In the genomic region with DNA sequence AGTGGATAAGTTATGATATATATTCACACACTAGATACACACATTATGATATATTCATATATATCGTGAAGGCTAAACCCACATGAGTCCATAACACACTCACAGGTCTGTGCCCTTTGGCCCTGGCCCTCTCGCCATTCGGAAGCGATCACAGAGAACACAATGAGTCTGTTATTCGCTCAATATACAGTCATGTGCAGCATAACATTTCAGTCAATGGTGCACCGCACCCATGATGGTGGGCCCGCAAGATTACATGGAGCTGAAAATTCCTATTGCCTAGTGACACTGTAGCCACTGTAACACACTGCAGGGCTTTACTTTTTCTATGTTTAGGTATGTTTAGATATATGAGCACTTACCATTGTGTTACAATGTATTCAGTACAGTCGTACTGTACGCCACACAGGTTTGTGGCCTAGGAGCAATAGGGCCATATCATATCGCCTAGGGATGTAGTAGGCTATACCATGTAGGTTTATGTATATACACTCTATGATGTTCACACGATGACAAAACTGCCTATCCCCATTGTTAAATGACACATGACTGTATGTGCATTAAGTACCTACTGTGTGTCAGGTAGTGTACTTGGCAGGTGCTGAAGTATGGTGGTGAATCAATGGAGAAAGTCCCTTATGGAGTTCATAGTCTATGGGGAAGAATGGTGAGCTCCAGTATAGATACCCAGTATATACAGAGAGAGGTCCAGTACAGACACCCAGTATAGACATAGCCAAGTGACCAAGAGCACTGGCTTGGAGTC, we compare ENCODE assay signal across 27 cellular contexts.
DNase-seq lines count a peak whose midpoint lies in the region; ATAC-seq, FAIRE-seq and TF ChIP-seq lines count a peak whose summit lies in the region.
"Had no signal": no experiment of that assay in that cellular context is flagged by ENCODE, and none has a peak within 500 bp of the region (broad histone marks: within the 10 kb centered on the region; RNA-seq: fewer than 3 reads in every experiment).

No MANE protein-coding gene starts in this region.

- peak; percentile 58 for TF ChIP-seq POLR2A in GM12878 (IDR thresholded peaks at IDR 0.05; ENCODE audit: low read depth, low read length)

- peaks cover 88% of the 10 kb centered on the region for H3K4me1 Mint-ChIP-seq in activated naive CD8-positive, alpha-beta T cell (ENCODE audit: low read depth)
- peaks cover 74% of the 10 kb centered on the region for H3K4me1 Mint-ChIP-seq in activated naive CD8-positive, alpha-beta T cell treated with anti-CD3 and anti-CD28 coated beads for 36 hours
- peaks cover 92% of the 10 kb centered on the region for H3K4me1 Mint-ChIP-seq in stimulated activated effector memory CD8-positive, alpha-beta T cell treated with anti-CD3 and anti-CD28 coated beads, Interleukin-12 subunit alpha, Interleukin-12 subunit beta, amount 100 ng/mL, for 72 hours
- H3K4me1 Mint-ChIP-seq: H9 had no signal

- H3K9ac ChIP-seq in SK-N-SH: no peak overlapping the region
- H3K9ac ChIP-seq in GM12878 (ENCODE audit: control insufficient read depth, insufficient read depth, low read length): no peak overlapping the region

- H3K79me2 ChIP-seq in SK-N-SH (ENCODE audit: insufficient read depth): peaks cover 100% of the 10 kb centered on the region
- peaks cover 90% of the 10 kb centered on the region for H3K79me2 ChIP-seq in GM12878 (ENCODE audit: control insufficient read depth, insufficient read depth, low read length)

- intact Hi-C loops in GM12878 (cut with micrococcal nuclease; ENCODE audit: unreplicated experiment): no loop called here

- no peak overlapping the region for H3K4me2 ChIP-seq in SK-N-SH
- H3K4me2 ChIP-seq in GM12878 (ENCODE audit: control insufficient read depth, insufficient read depth): no peak overlapping the region

- peak; percentile 11; the same call in 2 of the 3 replicates for ATAC-seq in SK-N-SH treated with all-trans-retinoic acid at 6 μM for 48 hours
- ATAC-seq in GM12878: peak; percentile 20
- peak; percentile 33 for ATAC-seq in stimulated activated effector memory CD8-positive, alpha-beta T cell treated with anti-CD3 and anti-CD28 coated beads, Interleukin-12 subunit alpha, Interleukin-12 subunit beta, amount 100 ng/mL, for 72 hours
- ATAC-seq in GM19463 (IDR thresholded peaks at IDR 0.05; ENCODE audit: unreplicated experiment): no peak
- ATAC-seq: left cardiac atrium, upper lobe of right lung had no signal

- FAIRE-seq in GM12878 (lab: Jason Lieb, UNC): no peak
- FAIRE-seq: colon, HTR-8/SVneo, small intestine had no signal

- TF ChIP-seq EP300 in SK-N-SH (IDR thresholded peaks at IDR 0.05; ENCODE audit: borderline replicate concordance in 1 of 2, low read depth in 1 of 2, low read length in 1 of 2) (no peak), GM12878 (IDR thresholded peaks at IDR 0.05; ENCODE audit: borderline replicate concordance in 1 of 2, control insufficient read depth in 1 of 2, low read depth in 2 of 2, low read length in 2 of 2) (no peak)

- H3K27ac ChIP-seq in SK-N-SH (ENCODE audit: low read depth in 2 of 2, low read length in 1 of 2) (no peak overlapping the region), GM12878 (ENCODE audit: control insufficient read depth, insufficient read depth) (no peak overlapping the region)
- H3K27ac ChIP-seq: 22Rv1, adrenal gland, SJSA1, upper lobe of right lung had no signal

- BruUV-seq in GM12878 (replicated peaks; lab: Mats Ljungman, UMichigan): no TSS peak

- H3K4me3 Mint-ChIP-seq in activated naive CD8-positive, alpha-beta T cell: no peak overlapping the region
- H3K4me3 Mint-ChIP-seq in activated naive CD8-positive, alpha-beta T cell treated with anti-CD3 and anti-CD28 coated beads for 36 hours: no peak overlapping the region
- H3K4me3 Mint-ChIP-seq in stimulated activated effector memory CD8-positive, alpha-beta T cell treated with anti-CD3 and anti-CD28 coated beads, Interleukin-12 subunit alpha, Interleukin-12 subunit beta, amount 100 ng/mL, for 72 hours: peak overlapping the region; percentile 15
- H3K4me3 Mint-ChIP-seq: H9; T-helper 1 cell treated with Interleukin-12 subunit alpha and Interleukin-12 subunit beta and Interleukin-4 antibody, amounts not matched to agents 30 μg/mL and 1 μg/mL, for 36 hours had no signal

- H3K27me3 ChIP-seq in SK-N-SH (ENCODE audit: insufficient read depth) (no peaks in the 10 kb centered on the region), GM12878 (replicated peaks in 1 of 2; ENCODE audit: control insufficient read depth in 2 of 2, insufficient read depth in 2 of 2, low read length in 1 of 2) (no peaks in the 10 kb centered on the region)
- H3K27me3 ChIP-seq: adrenal gland, breast epithelium, SJSA1, upper lobe of right lung had no signal

- no peaks in the 10 kb centered on the region for H3K9me3 Mint-ChIP-seq in activated naive CD8-positive, alpha-beta T cell (ENCODE audit: low read depth)
- H3K9me3 Mint-ChIP-seq in activated naive CD8-positive, alpha-beta T cell treated with anti-CD3 and anti-CD28 coated beads for 36 hours: no peaks in the 10 kb centered on the region
- H3K9me3 Mint-ChIP-seq in stimulated activated effector memory CD8-positive, alpha-beta T cell treated with anti-CD3 and anti-CD28 coated beads, Interleukin-12 subunit alpha, Interleukin-12 subunit beta, amount 100 ng/mL, for 72 hours: no peaks in the 10 kb centered on the region
- H3K9me3 Mint-ChIP-seq: H9; T-helper 1 cell treated with Interleukin-12 subunit alpha and Interleukin-12 subunit beta and Interleukin-4 antibody, amounts not matched to agents 30 μg/mL and 1 μg/mL, for 36 hours had no signal

- peaks cover 5% of the 10 kb centered on the region for H3F3A ChIP-seq in SK-N-SH (replicated peaks; ENCODE audit: insufficient read depth)

- H3K27me3 Mint-ChIP-seq in activated naive CD8-positive, alpha-beta T cell: no peaks in the 10 kb centered on the region
- H3K27me3 Mint-ChIP-seq in activated naive CD8-positive, alpha-beta T cell treated with anti-CD3 and anti-CD28 coated beads for 36 hours: no peaks in the 10 kb centered on the region

- no peak for TF ChIP-seq RAD21 in SK-N-SH (IDR thresholded peaks at IDR 0.05; ENCODE audit: low read length)
- TF ChIP-seq RAD21 in GM12878 (IDR thresholded peaks at IDR 0.05; ENCODE audit: insufficient read depth, low read depth, low read length): no peak

- H2AFZ ChIP-seq in SK-N-SH (ENCODE audit: low read depth): no peak overlapping the region
- no peak overlapping the region for H2AFZ ChIP-seq in GM12878 (ENCODE audit: control insufficient read depth, low read depth, low read length)

- CTCF ChIA-PET in SK-N-SH (lab: Yijun Ruan, JAX) (interaction anchor here (0.8 to 3.5 kb wide), 4 partner anchors 14 to 58 kb away, joined by 3 to 23 read pairs (median 4); no protein-coding TSS in a partner anchor), GM12878 (lab: Yijun Ruan, JAX) (interaction anchor here (1.2 kb wide), 2 partner anchors 26 to 107 kb away, joined by 3 read pairs; no protein-coding TSS in a partner anchor)

- RAD21 ChIA-PET in GM12878 (lab: Charles Lee; ENCODE audit: unreplicated experiment): interaction anchor here (1.1 to 1.9 kb wide), 2 partner anchors 36 to 108 kb away, joined by 4 to 5 read pairs; no protein-coding TSS in a partner anchor

- H3K9me3 ChIP-seq in SK-N-SH: no peaks in the 10 kb centered on the region
- no peaks in the 10 kb centered on the region for H3K9me3 ChIP-seq in GM12878 (replicated peaks; ENCODE audit: control insufficient read depth, insufficient read depth, low read length)
- H3K9me3 ChIP-seq: adrenal gland, breast epithelium, SJSA1, upper lobe of right lung had no signal

- H4K20me1 ChIP-seq in SK-N-SH (ENCODE audit: insufficient read depth) (peaks cover 28% of the 10 kb centered on the region; the same call in 1 of the 2 replicates), GM12878 (ENCODE audit: control insufficient read depth, insufficient read depth) (peaks cover 4% of the 10 kb centered on the region; the same call in 1 of the 2 replicates)

- H3K27ac Mint-ChIP-seq in activated naive CD8-positive, alpha-beta T cell: peak overlapping the region; percentile 42
- no peak overlapping the region for H3K27ac Mint-ChIP-seq in activated naive CD8-positive, alpha-beta T cell treated with anti-CD3 and anti-CD28 coated beads for 36 hours
- H3K27ac Mint-ChIP-seq in stimulated activated effector memory CD8-positive, alpha-beta T cell treated with anti-CD3 and anti-CD28 coated beads, Interleukin-12 subunit alpha, Interleukin-12 subunit beta, amount 100 ng/mL, for 72 hours: no peak overlapping the region
- H3K27ac Mint-ChIP-seq: H9; T-helper 1 cell treated with Interleukin-12 subunit alpha and Interleukin-12 subunit beta and Interleukin-4 antibody, amounts not matched to agents 30 μg/mL and 1 μg/mL, for 36 hours had no signal

- no peak for DNase-seq in SK-N-SH
- DNase-seq in activated naive CD8-positive, alpha-beta T cell treated with anti-CD3 and anti-CD28 coated beads for 36 hours: no peak
- no peak for DNase-seq in GM12878 (ENCODE audit: low read depth, low spot score)
- DNase-seq in stimulated activated effector memory CD8-positive, alpha-beta T cell treated with anti-CD3 and anti-CD28 coated beads, Interleukin-12 subunit alpha, Interleukin-12 subunit beta, amount 100 ng/mL, for 72 hours (ENCODE audit: low spot score in 2 of 2): peak in 1 of 2 donors; percentile 51
- no peak for DNase-seq in medulla oblongata (ENCODE audit: extremely low spot score)
- DNase-seq: activated CD4-positive, alpha-beta T cell treated with anti-CD3 and anti-CD28 coated beads, Interleukin-2, amount 50 U/mL, for 4 hours; adrenal gland; effector memory CD4-positive, alpha-beta T cell; foreskin melanocyte; GDM1; H9; left cardiac atrium; mesenchymal stem cell; NCI-H1694 treated with DMSO at 0.1 percent for 48 hours; NCI-H526; small intestine; stimulated activated CD4-positive, alpha-beta T cell treated with anti-CD3 and anti-CD28 coated beads, Interleukin-1b, Interleukin-23, amount 100 ng/mL, for 48 hours; upper lobe of right lung had no signal

- peaks cover 25% of the 10 kb centered on the region for H3K36me3 Mint-ChIP-seq in activated naive CD8-positive, alpha-beta T cell
- peaks cover 66% of the 10 kb centered on the region for H3K36me3 Mint-ChIP-seq in activated naive CD8-positive, alpha-beta T cell treated with anti-CD3 and anti-CD28 coated beads for 36 hours
- no peaks in the 10 kb centered on the region for H3K36me3 Mint-ChIP-seq in stimulated activated effector memory CD8-positive, alpha-beta T cell treated with anti-CD3 and anti-CD28 coated beads, Interleukin-12 subunit alpha, Interleukin-12 subunit beta, amount 100 ng/mL, for 72 hours

- SMC1A ChIA-PET in GM12878 (lab: Charles Lee; ENCODE audit: uncharacterized antibody, unreplicated experiment): interaction anchor here (0.6 to 5.8 kb wide), 4 partner anchors 8 to 130 kb away, joined by 3 to 38 read pairs (median 4); no protein-coding TSS in a partner anchor

- peaks cover 0 to 9% of the 10 kb centered on the region in 2 experiments; a peak in 1 of 4 replicates for H3K4me1 ChIP-seq in SK-N-SH (ENCODE audit: control insufficient read depth in 1 of 2, insufficient read depth in 2 of 2, low read depth in 1 of 2, low read length in 1 of 2)
- H3K4me1 ChIP-seq in GM12878 (ENCODE audit: control insufficient read depth, insufficient read depth, low read length): peaks cover 2% of the 10 kb centered on the region; the same call in 1 of the 2 replicates

- in situ Hi-C loops in GM12878 (cut with MboI): no loop called here

- no peaks in the 10 kb centered on the region for H3K9me2 ChIP-seq in SK-N-SH

- WGBS in SK-N-SH (ENCODE audit: low lambda C conversion rate): 88% methylated on average over 11 of the region's 11 CpGs
- 91% methylated on average over 11 of the region's 11 CpGs for WGBS in GM12878 (ENCODE audit: insufficient coverage, insufficient replicate concordance, low lambda C conversion rate, missing lambda C conversion rate)

- H3K36me3 ChIP-seq in SK-N-SH (replicated peaks in 1 of 2; ENCODE audit: control insufficient read depth in 1 of 2, insufficient read depth in 2 of 2, low read length in 1 of 2) (peaks cover 10 to 16% of the 10 kb centered on the region in 2 experiments), GM12878 (ENCODE audit: control insufficient read depth in 2 of 2, insufficient read depth in 2 of 2, low read length in 1 of 2) (peaks cover 16 to 25% of the 10 kb centered on the region in 2 experiments)
- H3K36me3 ChIP-seq: adrenal gland, breast epithelium had no signal

- TF ChIP-seq CTCF in SK-N-SH (IDR thresholded peaks at IDR 0.05) (no peak), GM12878 (IDR thresholded peaks at IDR 0.05 in 2 of 3, conservative IDR thresholded peaks at IDR 0.05 in 1 of 3; ENCODE audit: control insufficient read depth in 2 of 3, extremely low read depth in 1 of 3, insufficient read depth in 1 of 3, low read depth in 3 of 3, low read length in 3 of 3) (no peak)

- POLR2A ChIA-PET in SK-N-SH (lab: Yijun Ruan, JAX): no interaction called here
- POLR2A ChIA-PET in GM12878 (lab: Charles Lee): interaction anchor here (0.6 kb wide), 1 partner anchor 27 kb away, joined by 3 read pairs; no protein-coding TSS in a partner anchor

- H3K4me3 ChIP-seq in SK-N-SH (ENCODE audit: low read depth in 2 of 2, low read length in 1 of 2) (no peak overlapping the region), GM12878 (no peak overlapping the region)
- H3K4me3 ChIP-seq: adrenal gland, breast epithelium, SJSA1, upper lobe of right lung had no signal
